In the genomic region with DNA sequence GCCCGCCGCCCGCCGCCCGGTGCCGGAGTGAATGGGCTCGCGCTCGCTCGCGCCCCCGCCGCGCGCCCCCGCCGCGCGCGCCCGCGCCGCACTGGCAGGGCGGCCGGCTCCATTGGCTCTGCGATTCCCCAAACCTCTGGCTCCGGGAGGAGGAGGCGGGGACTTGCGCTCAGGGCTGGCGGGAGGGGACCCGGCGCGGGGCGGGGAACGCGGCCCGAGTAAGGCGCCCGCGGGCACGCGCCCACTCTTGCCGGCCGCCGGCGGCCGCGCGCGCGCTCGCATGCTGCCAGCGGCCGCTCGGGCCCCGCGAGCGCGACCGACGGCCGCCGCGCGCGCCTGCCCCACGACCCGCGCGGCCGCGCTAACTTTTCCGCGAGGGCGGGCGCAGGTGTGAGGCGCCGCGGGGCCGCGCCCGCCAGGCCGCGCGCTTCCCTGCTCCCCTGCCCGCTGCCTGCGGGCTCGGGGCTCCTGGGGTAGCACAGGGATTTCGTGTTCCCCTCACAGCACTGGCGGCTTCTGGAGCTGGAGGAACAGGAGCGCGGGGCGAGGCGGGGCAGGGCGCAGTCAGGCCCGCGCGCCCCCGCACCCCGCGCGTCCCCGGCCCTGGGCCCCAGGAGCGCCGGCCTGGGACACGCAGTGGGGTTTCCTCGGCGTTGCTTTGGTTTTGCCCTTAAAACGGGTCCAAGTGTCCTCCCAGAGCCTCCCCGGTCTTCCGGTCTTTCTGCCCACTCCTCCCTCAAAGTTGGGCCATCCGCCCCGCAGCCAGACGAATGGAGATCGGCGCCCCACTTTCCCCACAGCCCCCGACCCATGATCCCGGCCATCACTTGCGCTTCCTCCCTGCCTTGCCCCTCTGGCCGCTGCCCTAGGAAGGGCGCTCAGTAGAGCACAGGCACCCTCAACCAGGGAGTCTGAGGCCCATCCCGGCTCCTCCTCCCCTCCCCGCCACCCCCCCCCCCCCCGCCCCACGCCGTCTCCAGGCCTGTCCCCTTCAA, we compare ENCODE assay signal across 8 cellular contexts.
DNase-seq lines count a peak whose midpoint lies in the region; ATAC-seq and TF ChIP-seq lines count a peak whose summit lies in the region.

No MANE protein-coding gene starts in this region.

- POLR2A ChIA-PET in A673 (lab: Charles Lee; ENCODE audit: low non-redundant PET), result no interaction called here

- BruUV-seq in A673 (replicated peaks; lab: Mats Ljungman, UMichigan), result no TSS peak

- H3K27ac ChIP-seq in A673 (ENCODE audit: low read depth, low read length, poor library complexity, severe bottlenecking), result no peak overlapping the region
- peak overlapping the region; percentile 44 for H3K27ac ChIP-seq in effector memory CD4-positive, alpha-beta T cell (ENCODE audit: insufficient read depth, low read length, poor library complexity, severe bottlenecking)

- peak; percentile 61 for ATAC-seq in GM18867 (IDR thresholded peaks at IDR 0.05; ENCODE audit: unreplicated experiment)
- peak; percentile 36 for ATAC-seq in HG03565 (IDR thresholded peaks at IDR 0.05; ENCODE audit: unreplicated experiment)

- intact Hi-C loops in A673 (cut with micrococcal nuclease; ENCODE audit: unreplicated experiment), result no loop called here

- H3K4me1 ChIP-seq in A673 (ENCODE audit: insufficient read depth, low read length, poor library complexity, severe bottlenecking), result no peaks in the 10 kb centered on the region
- peaks cover 17% of the 10 kb centered on the region for H3K4me1 ChIP-seq in effector memory CD4-positive, alpha-beta T cell (ENCODE audit: control insufficient read depth, insufficient read depth, low read length, poor library complexity, severe bottlenecking)

- H3K27me3 ChIP-seq in A673 (replicated peaks; ENCODE audit: insufficient read depth, low read depth, low read length, poor library complexity), result no peaks in the 10 kb centered on the region
- no peaks in the 10 kb centered on the region for H3K27me3 ChIP-seq in effector memory CD4-positive, alpha-beta T cell (replicated peaks; ENCODE audit: control insufficient read depth, insufficient read depth, low read length, poor library complexity, severe bottlenecking)

- H3K4me3 ChIP-seq in A673 (ENCODE audit: low read depth, low read length, poor library complexity, severe bottlenecking), result peak overlapping the region; percentile 39
- peak overlapping the region; percentile 27 for H3K4me3 ChIP-seq in effector memory CD4-positive, alpha-beta T cell (ENCODE audit: insufficient read depth, low read depth, low read length, poor library complexity, severe bottlenecking)

- H3K36me3 ChIP-seq in A673 (ENCODE audit: insufficient read depth, low read length, poor library complexity, severe bottlenecking), result no peaks in the 10 kb centered on the region
- no peaks in the 10 kb centered on the region for H3K36me3 ChIP-seq in effector memory CD4-positive, alpha-beta T cell (ENCODE audit: control insufficient read depth, insufficient read depth, low read length)

- TF ChIP-seq CTCF in A673 (conservative IDR thresholded peaks at IDR 0.05; ENCODE audit: low read depth, low read length), result no peak

- peak; percentile 95 for DNase-seq in A673 (ENCODE audit: low spot score)
- DNase-seq in NCI-H82 treated with DMSO at 0.1 percent for 48 hours (lab: John Stamatoyannopoulos, UW; ENCODE audit: unreplicated experiment), result peak; percentile 48
- DNase-seq in activated CD8-positive, alpha-beta memory T cell treated with anti-CD3 and anti-CD28 coated beads for 4 hours (ENCODE audit: low read depth in 2 of 2), result peak; percentile 43 to 63
- DNase-seq in effector memory CD4-positive, alpha-beta T cell, result peak; percentile 69 to 76 (median 72)
- peak; percentile 78 to 93 for DNase-seq in lung microvascular endothelial cell (ENCODE audit: low read depth in 2 of 2)
- DNase-seq in stimulated activated CD4-positive, alpha-beta T cell treated with anti-CD3 and anti-CD28 coated beads, TNF-alpha, amount 100 ng/mL, for 24 hours (ENCODE audit: low read depth in 3 of 3), result peak; percentile 57 to 75 (median 63)

- no peaks in the 10 kb centered on the region for H3K9me3 ChIP-seq in A673 (ENCODE audit: low read depth, low read length, poor library complexity, severe bottlenecking)
- H3K9me3 ChIP-seq in effector memory CD4-positive, alpha-beta T cell (ENCODE audit: control insufficient read depth, low read length), result no peaks in the 10 kb centered on the region

- CTCF ChIA-PET in A673 (lab: Charles Lee), result no interaction called here
